12 cellular contexts compared by ENCODE assay signal in the genomic region with DNA sequence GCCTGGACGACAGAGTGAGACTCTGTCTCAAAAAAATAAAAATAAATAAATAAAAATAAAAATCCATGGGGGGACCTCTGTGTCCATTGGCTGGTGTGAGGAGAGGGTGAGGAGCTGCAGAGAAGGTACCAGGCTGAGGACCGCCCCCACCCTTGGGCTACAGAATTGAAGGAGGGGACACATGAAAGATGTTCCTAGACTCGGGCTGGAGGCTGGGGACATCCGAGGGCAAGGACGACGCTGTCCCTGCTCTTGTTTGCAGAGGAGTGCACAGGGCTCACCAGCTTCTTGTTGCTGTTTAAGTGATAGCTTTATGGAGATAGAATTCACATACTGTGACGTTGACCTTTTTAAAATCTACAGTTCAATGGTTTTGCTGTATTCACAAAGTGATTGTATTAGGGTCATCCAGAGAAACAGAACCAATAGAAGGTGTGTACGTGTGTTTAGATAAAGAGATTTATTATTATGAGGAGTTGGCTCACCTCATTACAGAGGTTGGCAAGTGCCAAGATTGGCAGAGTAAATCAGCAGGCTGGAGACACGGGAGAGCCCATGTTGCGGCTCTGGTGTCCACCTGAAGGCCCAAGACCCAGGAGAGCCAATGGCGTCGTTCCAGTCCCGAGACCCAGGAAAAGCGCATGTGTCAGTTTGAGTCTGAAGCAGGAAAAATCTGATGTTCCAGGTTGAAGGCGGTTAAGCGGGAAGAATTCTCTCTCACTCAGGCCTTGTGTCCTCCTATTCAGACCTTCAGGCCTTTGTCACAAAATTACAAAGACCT.
DNase-seq lines count a peak whose midpoint lies in the region; ATAC-seq and TF ChIP-seq lines count a peak whose summit lies in the region.
"Had no signal": no experiment of that assay in that cellular context is flagged by ENCODE, and none has a peak within 500 bp of the region (broad histone marks: within the 10 kb centered on the region; RNA-seq: fewer than 3 reads in every experiment).

No MANE protein-coding gene starts in this region.

- TF ChIP-seq EP300 in sigmoid colon (IDR thresholded peaks at IDR 0.05): no peak

- H3K27ac ChIP-seq in RWPE1 (peak overlapping the region; percentile 98), sigmoid colon (peak overlapping the region; percentile 48 to 63 (median 60)), foreskin keratinocyte (no peak overlapping the region)
- H3K27ac ChIP-seq: ovary had no signal

- ATAC-seq in foreskin keratinocyte (no peak), HG03342 (IDR thresholded peaks at IDR 0.05; ENCODE audit: unreplicated experiment) (no peak), HG03280 (IDR thresholded peaks at IDR 0.05; ENCODE audit: unreplicated experiment) (no peak), HG02852 (IDR thresholded peaks at IDR 0.05; ENCODE audit: unreplicated experiment) (no peak)

- H3K9me3 ChIP-seq in sigmoid colon: no peaks in the 10 kb centered on the region
- H3K9me3 ChIP-seq: ovary had no signal

- peaks cover 22% of the 10 kb centered on the region for H3K9me3 Mint-ChIP-seq in glutamatergic neuron (ENCODE audit: unreplicated experiment)

- H3K4me3 ChIP-seq in GM12875 (ENCODE audit: low read depth, low read length) (peak overlapping the region; percentile 22), sigmoid colon (no peak overlapping the region)
- H3K4me3 ChIP-seq: ovary had no signal

- peaks cover 0 to 84% (median 79%) of the 10 kb centered on the region in 4 donors for H3K4me1 ChIP-seq in sigmoid colon
- H3K4me1 ChIP-seq in foreskin keratinocyte: peaks cover 13% of the 10 kb centered on the region

- peak overlapping the region; percentile 3 for H3K4me3 Mint-ChIP-seq in glutamatergic neuron (ENCODE audit: unreplicated experiment)

- 64 to 71% methylated on average over 16 of the region's 16 CpGs for WGBS in sigmoid colon, 2 donors

- no peak for TF ChIP-seq CTCF in GM12875 (IDR thresholded peaks at IDR 0.05; ENCODE audit: borderline replicate concordance, insufficient read depth, low read depth, low read length)
- no peak for TF ChIP-seq CTCF in RWPE1 (conservative IDR thresholded peaks at IDR 0.05; ENCODE audit: low read depth)
- no peak for TF ChIP-seq CTCF in glutamatergic neuron (IDR thresholded peaks at IDR 0.05; ENCODE audit: partially characterized antibody, unreplicated experiment)
- TF ChIP-seq CTCF in sigmoid colon (IDR thresholded peaks at IDR 0.05): no peak
- TF ChIP-seq CTCF in foreskin keratinocyte (conservative IDR thresholded peaks at IDR 0.05): no peak

- H3K27me3 Mint-ChIP-seq in glutamatergic neuron (ENCODE audit: unreplicated experiment): peaks cover 14% of the 10 kb centered on the region

- intact Hi-C loops in sigmoid colon (cut with DNase I): no loop called here

- CTCF ChIA-PET in RWPE1 (lab: Yijun Ruan, JAX): no interaction called here

- POLR2A ChIA-PET in RWPE1 (lab: Yijun Ruan, JAX; ENCODE audit: low non-redundant PET): no interaction called here

- peak overlapping the region; percentile 66 for H3K27ac Mint-ChIP-seq in glutamatergic neuron (ENCODE audit: unreplicated experiment)

- TF ChIP-seq POLR2A in sigmoid colon (IDR thresholded peaks at IDR 0.05): no peak

- H3K27me3 ChIP-seq in sigmoid colon (no peaks in the 10 kb centered on the region), foreskin keratinocyte (no peaks in the 10 kb centered on the region)
- H3K27me3 ChIP-seq: ovary had no signal

- DNase-seq in RWPE1 (ENCODE audit: low spot score) (no peak), glutamatergic neuron (no peak), sigmoid colon (no peak), foreskin keratinocyte (no peak)
- DNase-seq: anterior cingulate cortex, GDM1, NCI-H2171, ovary had no signal

- no peaks in the 10 kb centered on the region for H3K36me3 ChIP-seq in sigmoid colon
- H3K36me3 ChIP-seq: ovary had no signal

- H3K4me1 Mint-ChIP-seq in glutamatergic neuron (ENCODE audit: low read depth, unreplicated experiment): peaks cover 31% of the 10 kb centered on the region

- no peaks in the 10 kb centered on the region for H3K36me3 Mint-ChIP-seq in glutamatergic neuron (ENCODE audit: unreplicated experiment)
